ENCODE assay signal across 1 cellular context in genomic region chr6:147560670-147561069, GRCh38.
TF ChIP-seq lines count a peak whose summit lies in the region.

No MANE protein-coding gene starts in this region.

TF ChIP-seq in HepG2, 621 proteins besides CTCF, POLR2A, EP300 and RAD21 (continued from another document):
- TF ChIP-seq AHR (CRISPR knock-in tag; IDR thresholded peaks at IDR 0.05) = no peak
